ENCODE assay signal across 10 cellular contexts in the genomic region with DNA sequence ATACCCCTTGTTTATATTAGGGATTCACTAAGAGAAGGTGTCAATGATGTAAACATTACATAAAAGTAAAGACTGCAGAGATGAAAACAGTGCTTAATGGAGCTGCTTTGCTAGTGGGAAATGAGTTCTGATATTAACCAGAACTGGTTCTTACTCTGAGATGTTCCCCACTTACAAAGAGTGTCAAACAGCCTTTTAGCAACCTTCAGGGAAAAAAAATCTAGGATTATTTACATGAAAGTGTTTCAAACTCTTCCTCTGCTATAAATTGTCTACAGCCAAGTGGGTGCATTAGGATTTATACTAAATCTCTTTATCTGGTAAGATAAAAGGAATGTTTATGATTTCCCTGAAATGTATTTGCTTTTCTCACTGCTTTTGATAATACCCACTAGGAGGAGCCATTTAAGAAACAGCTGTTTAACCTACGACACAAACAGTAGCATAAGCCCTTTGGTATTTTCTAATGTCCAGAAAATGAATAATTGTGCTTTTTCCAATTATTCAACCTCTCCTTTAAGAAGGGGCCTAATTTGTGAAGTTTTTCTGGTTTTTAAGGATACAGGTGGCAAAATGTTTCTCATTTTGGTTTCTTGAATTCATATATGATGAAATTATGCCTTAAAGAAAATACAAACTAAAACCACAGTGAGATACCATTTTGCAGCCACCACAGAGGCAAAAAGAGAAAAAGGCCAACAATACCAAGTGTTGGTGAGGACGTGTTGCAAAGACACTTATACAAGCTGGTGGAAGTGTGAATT.
DNase-seq lines count a peak whose midpoint lies in the region; ATAC-seq, FAIRE-seq and TF ChIP-seq lines count a peak whose summit lies in the region.
"Had no signal": no experiment of that assay in that cellular context is flagged by ENCODE, and none has a peak within 500 bp of the region (broad histone marks: within the 10 kb centered on the region; RNA-seq: fewer than 3 reads in every experiment).

No MANE protein-coding gene starts in this region.

- H2BK120ac ChIP-seq in H1 (replicated peaks; ENCODE audit: low read depth, low read length) = no peak overlapping the region

- H3K9me3 ChIP-seq in H1 (ENCODE audit: insufficient read depth in 2 of 2, low read depth in 1 of 2, low read length in 1 of 2) = no peaks in the 10 kb centered on the region

- no peak overlapping the region for H2AK5ac ChIP-seq in H1 (ENCODE audit: low read depth, low read length)

- H3K4me1 ChIP-seq in H1 (replicated peaks in 1 of 4; ENCODE audit: control insufficient read depth in 3 of 4, insufficient read depth in 4 of 4, low read length in 3 of 4) = no peaks in the 10 kb centered on the region

- peak; percentile 67 for TF ChIP-seq CTCF in LNCAP (IDR thresholded peaks at IDR 0.05)
- TF ChIP-seq CTCF in H1 (IDR thresholded peaks at IDR 0.05; ENCODE audit: control extremely low read depth in 1 of 3, insufficient read depth in 1 of 3, low read depth in 1 of 3, low read length in 3 of 3) = peak in 1 of 3 experiments; percentile 43; a peak in 2 of 4 replicates
- peak; percentile 28 for TF ChIP-seq CTCF in progenitor cell of endocrine pancreas (IDR thresholded peaks at IDR 0.05; ENCODE audit: unreplicated experiment)

- H3K4me2 ChIP-seq in H1 (ENCODE audit: insufficient read depth in 1 of 2, low read depth in 2 of 2, low read length in 2 of 2) = no peak overlapping the region

- H4K91ac ChIP-seq in H1 (replicated peaks; ENCODE audit: insufficient read length, low read length) = no peak overlapping the region

- H4K5ac ChIP-seq in H1 (ENCODE audit: insufficient read length, low read depth, low read length) = no peak overlapping the region

- no peaks in the 10 kb centered on the region for H3K36me3 ChIP-seq in H1 (ENCODE audit: control insufficient read depth in 2 of 4, insufficient read depth in 4 of 4, low read length in 3 of 4)

- no peak overlapping the region for H2BK5ac ChIP-seq in H1 (ENCODE audit: low read depth, low read length)

- no peak overlapping the region for H2BK12ac ChIP-seq in H1 (ENCODE audit: low read depth, low read length)

- CTCF ChIA-PET in H1 (lab: Charles Lee; ENCODE audit: partially characterized antibody) = interaction anchor here (0.8 to 2.5 kb wide), 13 partner anchors 11 to 142 kb away, joined by 3 to 8 read pairs (median 3); no protein-coding TSS in a partner anchor

- H3K18ac ChIP-seq in H1 (ENCODE audit: extremely low read depth, low read length) = no peak overlapping the region

- no peaks in the 10 kb centered on the region for H3K79me2 ChIP-seq in H1 (ENCODE audit: control insufficient read depth in 1 of 2, insufficient read depth in 2 of 2, low read length in 2 of 2)

- no peak overlapping the region for H3K27ac Mint-ChIP-seq in progenitor cell of endocrine pancreas
- H3K27ac Mint-ChIP-seq: activated CD4-positive, alpha-beta memory T cell treated with anti-CD3 and anti-CD28 coated beads for 36 hours; brain had no signal

- no peaks in the 10 kb centered on the region for H3K4me1 Mint-ChIP-seq in progenitor cell of endocrine pancreas (ENCODE audit: low read depth)
- H3K4me1 Mint-ChIP-seq: brain had no signal

- no peak overlapping the region for H3K23ac ChIP-seq in H1 (ENCODE audit: insufficient read length)

- no peaks in the 10 kb centered on the region for H3K27me3 ChIP-seq in H1 (replicated peaks in 1 of 4; ENCODE audit: control insufficient read depth in 3 of 4, extremely low read depth in 1 of 4, insufficient read depth in 3 of 4, low read length in 3 of 4)

- no peak overlapping the region for H3K4ac ChIP-seq in H1 (replicated peaks; ENCODE audit: insufficient read length, low read depth, low read length)

- H4K20me1 ChIP-seq in H1 (replicated peaks in 1 of 2; ENCODE audit: control insufficient read depth in 1 of 2, insufficient read depth in 2 of 2, low read length in 2 of 2) = no peaks in the 10 kb centered on the region

- no peak overlapping the region for H2AFZ ChIP-seq in H1 (ENCODE audit: low read length)

- H3K14ac ChIP-seq in H1 (ENCODE audit: insufficient read length) = no peak overlapping the region

- H3K4me3 ChIP-seq in H1 (ENCODE audit: extremely low read depth in 1 of 4, insufficient read depth in 2 of 4, low read depth in 3 of 4, low read length in 4 of 4) = no peak overlapping the region

- no peak overlapping the region for H2BK15ac ChIP-seq in H1 (ENCODE audit: low read length)

- DNase-seq in EH (ENCODE audit: low read depth) = peak; percentile 50
- DNase-seq in H1 (ENCODE audit: low read depth in 1 of 2, low spot score in 2 of 2) = no peak
- DNase-seq in progenitor cell of endocrine pancreas (ENCODE audit: low spot score, unreplicated experiment) = no peak
- no peak for DNase-seq in MV-4-11 (lab: John Stamatoyannopoulos, UW)
- no peak for DNase-seq in cerebellar cortex (ENCODE audit: low spot score)
- DNase-seq in hippocampal formation (lab: John Stamatoyannopoulos, UW) = no peak
- DNase-seq: activated CD4-positive, alpha-beta memory T cell treated with anti-CD3 and anti-CD28 coated beads for 36 hours had no signal

- H3K27me3 Mint-ChIP-seq in progenitor cell of endocrine pancreas = no peaks in the 10 kb centered on the region
- H3K27me3 Mint-ChIP-seq: activated CD4-positive, alpha-beta memory T cell treated with anti-CD3 and anti-CD28 coated beads for 36 hours had no signal

- H3K56ac ChIP-seq in H1 (replicated peaks; ENCODE audit: insufficient read length, low read depth, low read length) = no peak overlapping the region

- no peak overlapping the region for H4K8ac ChIP-seq in H1 (ENCODE audit: extremely low read depth, insufficient read depth, low read length)

- no peak for TF ChIP-seq POLR2A in H1 (IDR thresholded peaks at IDR 0.05; ENCODE audit: control extremely low read depth in 1 of 2, low read depth in 2 of 2, low read length in 2 of 2)

- H2BK20ac ChIP-seq in H1 (ENCODE audit: low read length) = no peak overlapping the region

- no peak overlapping the region for H3K27ac ChIP-seq in H1 (ENCODE audit: low read depth, low read length)

- peaks cover 7% of the 10 kb centered on the region for H3K9me3 Mint-ChIP-seq in progenitor cell of endocrine pancreas (ENCODE audit: low read depth)
- H3K9me3 Mint-ChIP-seq: activated CD4-positive, alpha-beta memory T cell treated with anti-CD3 and anti-CD28 coated beads for 36 hours had no signal

- peaks cover 1% of the 10 kb centered on the region for H3K36me3 Mint-ChIP-seq in progenitor cell of endocrine pancreas (ENCODE audit: insufficient read depth)
- H3K36me3 Mint-ChIP-seq: activated CD4-positive, alpha-beta memory T cell treated with anti-CD3 and anti-CD28 coated beads for 36 hours had no signal

- FAIRE-seq in H1 (lab: Jason Lieb, UNC) = peak; percentile 19

- POLR2A ChIA-PET in H1 (lab: Charles Lee; ENCODE audit: partially characterized antibody) = no interaction called here

- no peak overlapping the region for H3K9ac ChIP-seq in H1 (replicated peaks in 1 of 4; ENCODE audit: extremely low read depth in 1 of 4, low read depth in 3 of 4, low read length in 3 of 4)

- H3K23me2 ChIP-seq in H1 (ENCODE audit: low read depth, low read length) = no peaks in the 10 kb centered on the region

- TF ChIP-seq RAD21 in H1 (IDR thresholded peaks at IDR 0.05 in 1 of 2, conservative IDR thresholded peaks at IDR 0.05 in 1 of 2; ENCODE audit: low read depth in 2 of 2, low read length in 2 of 2) = peak; percentile 39 to 49

- H3K4me3 Mint-ChIP-seq in progenitor cell of endocrine pancreas (ENCODE audit: low read depth) = no peak overlapping the region
- H3K4me3 Mint-ChIP-seq: activated CD4-positive, alpha-beta memory T cell treated with anti-CD3 and anti-CD28 coated beads for 36 hours; brain had no signal

- H3K79me1 ChIP-seq in H1 (ENCODE audit: low read depth, low read length) = no peaks in the 10 kb centered on the region

- 88% methylated on average over 2 of the region's 2 CpGs; no CpG with 5 or more reads in 1 of the 2 experiments for WGBS in H1 (ENCODE audit: extremely low coverage in 1 of 2, insufficient coverage in 1 of 2, insufficient read length in 1 of 2, insufficient replicate concordance in 2 of 2, low coverage in 1 of 2, low lambda C conversion rate in 2 of 2, missing lambda C conversion rate in 1 of 2), 2 experiments

- TF ChIP-seq EP300 in H1 (IDR thresholded peaks at IDR 0.05; ENCODE audit: borderline replicate concordance in 1 of 2, low read depth in 2 of 2, low read length in 2 of 2) = no peak

- no peak for ATAC-seq in GM18868 (IDR thresholded peaks at IDR 0.05; ENCODE audit: unreplicated experiment)

TF ChIP-seq in H1, 55 proteins besides CTCF, POLR2A, EP300 and RAD21:
- TF ChIP-seq, protein P1, sequence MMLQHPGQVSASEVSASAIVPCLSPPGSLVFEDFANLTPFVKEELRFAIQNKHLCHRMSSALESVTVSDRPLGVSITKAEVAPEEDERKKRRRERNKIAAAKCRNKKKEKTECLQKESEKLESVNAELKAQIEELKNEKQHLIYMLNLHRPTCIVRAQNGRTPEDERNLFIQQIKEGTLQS (IDR thresholded peaks at IDR 0.05; ENCODE audit: insufficient read depth, low read depth, low read length) = no peak
